ENCODE assay signal across 1 cellular context in genomic region chrX:120549483-120550452, GRCh38.
TF ChIP-seq lines count a peak whose summit lies in the region.

No MANE protein-coding gene starts in this region.

TF ChIP-seq in K562, 482 proteins besides CTCF, POLR2A, EP300 and RAD21 (continued from another document and continues in another):
- TF ChIP-seq, protein P1, sequence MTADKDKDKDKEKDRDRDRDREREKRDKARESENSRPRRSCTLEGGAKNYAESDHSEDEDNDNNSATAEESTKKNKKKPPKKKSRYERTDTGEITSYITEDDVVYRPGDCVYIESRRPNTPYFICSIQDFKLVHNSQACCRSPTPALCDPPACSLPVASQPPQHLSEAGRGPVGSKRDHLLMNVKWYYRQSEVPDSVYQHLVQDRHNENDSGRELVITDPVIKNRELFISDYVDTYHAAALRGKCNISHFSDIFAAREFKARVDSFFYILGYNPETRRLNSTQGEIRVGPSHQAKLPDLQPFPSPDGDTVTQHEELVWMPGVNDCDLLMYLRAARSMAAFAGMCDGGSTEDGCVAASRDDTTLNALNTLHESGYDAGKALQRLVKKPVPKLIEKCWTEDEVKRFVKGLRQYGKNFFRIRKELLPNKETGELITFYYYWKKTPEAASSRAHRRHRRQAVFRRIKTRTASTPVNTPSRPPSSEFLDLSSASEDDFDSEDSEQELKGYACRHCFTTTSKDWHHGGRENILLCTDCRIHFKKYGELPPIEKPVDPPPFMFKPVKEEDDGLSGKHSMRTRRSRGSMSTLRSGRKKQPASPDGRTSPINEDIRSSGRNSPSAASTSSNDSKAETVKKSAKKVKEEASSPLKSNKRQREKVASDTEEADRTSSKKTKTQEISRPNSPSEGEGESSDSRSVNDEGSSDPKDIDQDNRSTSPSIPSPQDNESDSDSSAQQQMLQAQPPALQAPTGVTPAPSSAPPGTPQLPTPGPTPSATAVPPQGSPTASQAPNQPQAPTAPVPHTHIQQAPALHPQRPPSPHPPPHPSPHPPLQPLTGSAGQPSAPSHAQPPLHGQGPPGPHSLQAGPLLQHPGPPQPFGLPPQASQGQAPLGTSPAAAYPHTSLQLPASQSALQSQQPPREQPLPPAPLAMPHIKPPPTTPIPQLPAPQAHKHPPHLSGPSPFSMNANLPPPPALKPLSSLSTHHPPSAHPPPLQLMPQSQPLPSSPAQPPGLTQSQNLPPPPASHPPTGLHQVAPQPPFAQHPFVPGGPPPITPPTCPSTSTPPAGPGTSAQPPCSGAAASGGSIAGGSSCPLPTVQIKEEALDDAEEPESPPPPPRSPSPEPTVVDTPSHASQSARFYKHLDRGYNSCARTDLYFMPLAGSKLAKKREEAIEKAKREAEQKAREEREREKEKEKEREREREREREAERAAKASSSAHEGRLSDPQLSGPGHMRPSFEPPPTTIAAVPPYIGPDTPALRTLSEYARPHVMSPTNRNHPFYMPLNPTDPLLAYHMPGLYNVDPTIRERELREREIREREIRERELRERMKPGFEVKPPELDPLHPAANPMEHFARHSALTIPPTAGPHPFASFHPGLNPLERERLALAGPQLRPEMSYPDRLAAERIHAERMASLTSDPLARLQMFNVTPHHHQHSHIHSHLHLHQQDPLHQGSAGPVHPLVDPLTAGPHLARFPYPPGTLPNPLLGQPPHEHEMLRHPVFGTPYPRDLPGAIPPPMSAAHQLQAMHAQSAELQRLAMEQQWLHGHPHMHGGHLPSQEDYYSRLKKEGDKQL (CRISPR knock-in tag; IDR thresholded peaks at IDR 0.05; ENCODE audit: borderline replicate concordance): no peak
- no peak for TF ChIP-seq MTA2 (IDR thresholded peaks at IDR 0.05; ENCODE audit: low read depth)
- TF ChIP-seq ZNF165 (CRISPR knock-in tag; IDR thresholded peaks at IDR 0.05; ENCODE audit: borderline replicate concordance): no peak
- no peak for TF ChIP-seq GTF2F1 (IDR thresholded peaks at IDR 0.05; ENCODE audit: low read depth, low read length)
- TF ChIP-seq ZNF764 (CRISPR knock-in tag; IDR thresholded peaks at IDR 0.05; ENCODE audit: low read depth): no peak
- peak; percentile 13; the same call in 1 of the 2 replicates for TF ChIP-seq EHMT2 (IDR thresholded peaks at IDR 0.05)
- no peak for TF ChIP-seq HNRNPUL1 (IDR thresholded peaks at IDR 0.05; ENCODE audit: low read length)
- TF ChIP-seq, protein P2, sequence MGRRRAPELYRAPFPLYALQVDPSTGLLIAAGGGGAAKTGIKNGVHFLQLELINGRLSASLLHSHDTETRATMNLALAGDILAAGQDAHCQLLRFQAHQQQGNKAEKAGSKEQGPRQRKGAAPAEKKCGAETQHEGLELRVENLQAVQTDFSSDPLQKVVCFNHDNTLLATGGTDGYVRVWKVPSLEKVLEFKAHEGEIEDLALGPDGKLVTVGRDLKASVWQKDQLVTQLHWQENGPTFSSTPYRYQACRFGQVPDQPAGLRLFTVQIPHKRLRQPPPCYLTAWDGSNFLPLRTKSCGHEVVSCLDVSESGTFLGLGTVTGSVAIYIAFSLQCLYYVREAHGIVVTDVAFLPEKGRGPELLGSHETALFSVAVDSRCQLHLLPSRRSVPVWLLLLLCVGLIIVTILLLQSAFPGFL (CRISPR knock-in tag; IDR thresholded peaks at IDR 0.05): no peak
- TF ChIP-seq FOXP4 (CRISPR knock-in tag; IDR thresholded peaks at IDR 0.05; ENCODE audit: borderline replicate concordance): no peak
- TF ChIP-seq PYGO2 (tag; IDR thresholded peaks at IDR 0.05): no peak
- TF ChIP-seq ZNF436 (CRISPR knock-in tag; IDR thresholded peaks at IDR 0.05): no peak
- no peak for TF ChIP-seq KLF6 (CRISPR knock-in tag; IDR thresholded peaks at IDR 0.05; ENCODE audit: borderline replicate concordance)
- TF ChIP-seq NFATC3 (IDR thresholded peaks at IDR 0.05): no peak
- TF ChIP-seq, protein P3, sequence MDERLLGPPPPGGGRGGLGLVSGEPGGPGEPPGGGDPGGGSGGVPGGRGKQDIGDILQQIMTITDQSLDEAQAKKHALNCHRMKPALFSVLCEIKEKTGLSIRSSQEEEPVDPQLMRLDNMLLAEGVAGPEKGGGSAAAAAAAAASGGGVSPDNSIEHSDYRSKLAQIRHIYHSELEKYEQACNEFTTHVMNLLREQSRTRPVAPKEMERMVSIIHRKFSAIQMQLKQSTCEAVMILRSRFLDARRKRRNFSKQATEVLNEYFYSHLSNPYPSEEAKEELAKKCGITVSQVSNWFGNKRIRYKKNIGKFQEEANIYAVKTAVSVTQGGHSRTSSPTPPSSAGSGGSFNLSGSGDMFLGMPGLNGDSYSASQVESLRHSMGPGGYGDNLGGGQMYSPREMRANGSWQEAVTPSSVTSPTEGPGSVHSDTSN (CRISPR knock-in tag; IDR thresholded peaks at IDR 0.05; ENCODE audit: low read depth): no peak
- TF ChIP-seq, protein P3 (tag; conservative IDR thresholded peaks at IDR 0.05; ENCODE audit: low read depth): peak; percentile 45; the same call in 1 of the 2 replicates
- no peak for TF ChIP-seq SREBF2 (CRISPR knock-in tag; IDR thresholded peaks at IDR 0.05)
- TF ChIP-seq RCOR1 (IDR thresholded peaks at IDR 0.05; ENCODE audit: borderline replicate concordance in 1 of 2, low read depth in 2 of 2, low read length in 2 of 2): 0 out of 4 replicates have a peak, but pooled peaks of 1 of the 2 experiments have one; percentile 29
- no peak; the same call in 1 of the 2 replicates for TF ChIP-seq PHF8 (IDR thresholded peaks at IDR 0.05; ENCODE audit: borderline replicate concordance, low read length)
- peak; percentile 66 for TF ChIP-seq DACH1 (IDR thresholded peaks at IDR 0.05; ENCODE audit: partially characterized antibody)
- no peak for TF ChIP-seq RBFOX2 (IDR thresholded peaks at IDR 0.05; ENCODE audit: low read depth, low read length)
- TF ChIP-seq NR2C1 (IDR thresholded peaks at IDR 0.05): no peak
- no peak for TF ChIP-seq NR2C1 (tag; IDR thresholded peaks at IDR 0.05)
- TF ChIP-seq ZNF511 (CRISPR knock-in tag; IDR thresholded peaks at IDR 0.05): no peak
- TF ChIP-seq, protein P4, sequence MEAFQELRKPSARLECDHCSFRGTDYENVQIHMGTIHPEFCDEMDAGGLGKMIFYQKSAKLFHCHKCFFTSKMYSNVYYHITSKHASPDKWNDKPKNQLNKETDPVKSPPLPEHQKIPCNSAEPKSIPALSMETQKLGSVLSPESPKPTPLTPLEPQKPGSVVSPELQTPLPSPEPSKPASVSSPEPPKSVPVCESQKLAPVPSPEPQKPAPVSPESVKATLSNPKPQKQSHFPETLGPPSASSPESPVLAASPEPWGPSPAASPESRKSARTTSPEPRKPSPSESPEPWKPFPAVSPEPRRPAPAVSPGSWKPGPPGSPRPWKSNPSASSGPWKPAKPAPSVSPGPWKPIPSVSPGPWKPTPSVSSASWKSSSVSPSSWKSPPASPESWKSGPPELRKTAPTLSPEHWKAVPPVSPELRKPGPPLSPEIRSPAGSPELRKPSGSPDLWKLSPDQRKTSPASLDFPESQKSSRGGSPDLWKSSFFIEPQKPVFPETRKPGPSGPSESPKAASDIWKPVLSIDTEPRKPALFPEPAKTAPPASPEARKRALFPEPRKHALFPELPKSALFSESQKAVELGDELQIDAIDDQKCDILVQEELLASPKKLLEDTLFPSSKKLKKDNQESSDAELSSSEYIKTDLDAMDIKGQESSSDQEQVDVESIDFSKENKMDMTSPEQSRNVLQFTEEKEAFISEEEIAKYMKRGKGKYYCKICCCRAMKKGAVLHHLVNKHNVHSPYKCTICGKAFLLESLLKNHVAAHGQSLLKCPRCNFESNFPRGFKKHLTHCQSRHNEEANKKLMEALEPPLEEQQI (IDR thresholded peaks at IDR 0.05): no peak
- TF ChIP-seq ZFP91 (CRISPR knock-in tag; IDR thresholded peaks at IDR 0.05): no peak
- no peak for TF ChIP-seq CC2D1A (IDR thresholded peaks at IDR 0.05)
- TF ChIP-seq PPARD (CRISPR knock-in tag; IDR thresholded peaks at IDR 0.05): no peak
- TF ChIP-seq PRDM10 (IDR thresholded peaks at IDR 0.05; ENCODE audit: partially characterized antibody): no peak
- no peak for TF ChIP-seq MAZ (CRISPR knock-in tag; conservative IDR thresholded peaks at IDR 0.05 in 1 of 2, IDR thresholded peaks at IDR 0.05 in 1 of 2)
- TF ChIP-seq POLR2H (tag; IDR thresholded peaks at IDR 0.05; ENCODE audit: low read depth): peak; percentile 34; the same call in 1 of the 2 replicates
- TF ChIP-seq, protein P5, sequence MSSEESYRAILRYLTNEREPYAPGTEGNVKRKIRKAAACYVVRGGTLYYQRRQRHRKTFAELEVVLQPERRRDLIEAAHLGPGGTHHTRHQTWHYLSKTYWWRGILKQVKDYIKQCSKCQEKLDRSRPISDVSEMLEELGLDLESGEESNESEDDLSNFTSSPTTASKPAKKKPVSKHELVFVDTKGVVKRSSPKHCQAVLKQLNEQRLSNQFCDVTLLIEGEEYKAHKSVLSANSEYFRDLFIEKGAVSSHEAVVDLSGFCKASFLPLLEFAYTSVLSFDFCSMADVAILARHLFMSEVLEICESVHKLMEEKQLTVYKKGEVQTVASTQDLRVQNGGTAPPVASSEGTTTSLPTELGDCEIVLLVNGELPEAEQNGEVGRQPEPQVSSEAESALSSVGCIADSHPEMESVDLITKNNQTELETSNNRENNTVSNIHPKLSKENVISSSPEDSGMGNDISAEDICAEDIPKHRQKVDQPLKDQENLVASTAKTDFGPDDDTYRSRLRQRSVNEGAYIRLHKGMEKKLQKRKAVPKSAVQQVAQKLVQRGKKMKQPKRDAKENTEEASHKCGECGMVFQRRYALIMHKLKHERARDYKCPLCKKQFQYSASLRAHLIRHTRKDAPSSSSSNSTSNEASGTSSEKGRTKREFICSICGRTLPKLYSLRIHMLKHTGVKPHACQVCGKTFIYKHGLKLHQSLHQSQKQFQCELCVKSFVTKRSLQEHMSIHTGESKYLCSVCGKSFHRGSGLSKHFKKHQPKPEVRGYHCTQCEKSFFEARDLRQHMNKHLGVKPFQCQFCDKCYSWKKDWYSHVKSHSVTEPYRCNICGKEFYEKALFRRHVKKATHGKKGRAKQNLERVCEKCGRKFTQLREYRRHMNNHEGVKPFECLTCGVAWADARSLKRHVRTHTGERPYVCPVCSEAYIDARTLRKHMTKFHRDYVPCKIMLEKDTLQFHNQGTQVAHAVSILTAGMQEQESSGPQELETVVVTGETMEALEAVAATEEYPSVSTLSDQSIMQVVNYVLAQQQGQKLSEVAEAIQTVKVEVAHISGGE (CRISPR knock-in tag; IDR thresholded peaks at IDR 0.05): 0 out of 6 replicates have a peak, but pooled peaks of 1 of the 3 experiments have one; percentile 26
- TF ChIP-seq SMAD3 (CRISPR knock-in tag; conservative IDR thresholded peaks at IDR 0.05): 0 out of 2 replicates have a peak, but pooled peaks have one; percentile 21
- TF ChIP-seq KLF10 (CRISPR knock-in tag; IDR thresholded peaks at IDR 0.05): no peak
- no peak for TF ChIP-seq HMG20B (CRISPR knock-in tag; IDR thresholded peaks at IDR 0.05)
- TF ChIP-seq MXI1 (IDR thresholded peaks at IDR 0.05; ENCODE audit: low read depth, low read length): no peak
